Comparison of ENCODE assay signal across 24 cellular contexts in the genomic region with DNA sequence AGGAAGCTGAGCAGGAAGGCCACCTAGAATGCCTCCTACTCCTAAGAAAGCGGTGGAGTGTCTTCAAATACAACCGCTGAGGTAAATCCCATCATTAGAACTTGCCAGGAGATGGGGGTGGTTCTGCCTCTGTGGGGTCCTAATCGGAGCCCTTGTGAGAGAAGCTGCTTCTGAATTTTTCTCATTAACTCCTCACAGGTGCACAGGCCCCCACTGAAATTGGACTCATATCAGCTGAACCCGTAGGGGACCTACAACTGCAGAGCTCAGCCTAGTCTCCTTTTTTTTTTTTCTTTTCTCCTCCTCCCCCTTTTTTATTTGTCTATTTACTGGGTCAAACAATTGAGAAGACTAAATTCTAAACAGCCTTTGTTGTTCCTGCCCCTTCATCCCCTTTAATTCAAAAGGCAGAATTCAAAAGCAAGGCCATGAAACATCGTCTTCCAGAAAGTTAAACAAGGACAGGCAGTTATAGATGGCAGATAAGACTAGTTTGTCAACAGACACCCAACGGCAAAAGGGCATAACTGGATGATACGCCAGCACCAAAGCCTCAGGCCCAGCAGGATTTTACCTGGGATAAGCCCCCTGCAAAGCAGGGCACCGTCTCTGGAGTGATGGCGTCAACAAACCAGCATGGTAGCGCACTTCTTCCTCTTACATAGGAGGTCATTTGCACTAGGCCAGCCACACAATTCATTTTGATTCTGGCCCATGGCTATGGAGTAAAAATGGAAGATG.
"Had no signal": no experiment of that assay in that cellular context is flagged by ENCODE, and none has a peak within 500 bp of the region (broad histone marks: within the 10 kb centered on the region; RNA-seq: fewer than 3 reads in every experiment).

No MANE protein-coding gene starts in this region.

- H3K4me3 Mint-ChIP-seq: natural killer cell; neural progenitor cell; stimulated activated naive B cell treated with anti-CD40 and anti-IgM and Interleukin-4, amounts not matched to agents 10 μg/mL and 1 μg/mL and 100 μg/mL, for 72 hours had no signal

- H3K27me3 ChIP-seq: dorsolateral prefrontal cortex, neural progenitor cell, right atrium auricular region, sigmoid colon, stomach, transverse colon had no signal

- H3K4me2 ChIP-seq: neural progenitor cell had no signal

- H3K9ac ChIP-seq: neural progenitor cell had no signal

- H3K36me3 ChIP-seq: heart right ventricle, neural progenitor cell, right atrium auricular region, sigmoid colon, stomach, thoracic aorta, transverse colon had no signal

- FAIRE-seq: frontal cortex, islet of Langerhans had no signal

- H3K36me3 Mint-ChIP-seq: natural killer cell had no signal

- ATAC-seq: esophagus mucosa; mucosa of descending colon; natural killer cell; stimulated activated naive B cell treated with anti-CD40 and anti-IgM and Interleukin-4, amounts not matched to agents 10 μg/mL and 1 μg/mL and 100 μg/mL, for 72 hours had no signal

- H3K4me1 ChIP-seq: heart right ventricle, right atrium auricular region, sigmoid colon had no signal

- DNase-seq: cortex of kidney; dorsolateral prefrontal cortex; effector CD8-positive, alpha-beta T cell; heart right ventricle; hypothalamus; kidney glomerular epithelial cell; mucosa of descending colon; natural killer cell; occipital lobe; posterior cingulate gyrus; sigmoid colon; stimulated activated CD4-positive, alpha-beta T cell treated with anti-CD3 and anti-CD28 coated beads, Interleukin-2, amount 100 ng/mL, for 24 hours; stimulated activated CD4-positive, alpha-beta T cell treated with anti-CD3 and anti-CD28 coated beads, Interleukin-4, amount 100 ng/mL, for 4 hours; stimulated activated naive B cell treated with anti-CD40 and anti-IgM and Interleukin-4, amounts not matched to agents 10 μg/mL and 1 μg/mL and 100 μg/mL, for 72 hours; stomach; substantia nigra; transverse colon had no signal

- H3K27ac Mint-ChIP-seq: natural killer cell; neural progenitor cell; stimulated activated naive B cell treated with anti-CD40 and anti-IgM and Interleukin-4, amounts not matched to agents 10 μg/mL and 1 μg/mL and 100 μg/mL, for 72 hours had no signal

- H3K9me3 Mint-ChIP-seq: natural killer cell had no signal

- H2AFZ ChIP-seq: neural progenitor cell had no signal

- H3K27ac ChIP-seq: dorsolateral prefrontal cortex, heart right ventricle, neural progenitor cell, right atrium auricular region, sigmoid colon, skin epidermis, stomach, thoracic aorta, transverse colon had no signal

- H3K4me3 ChIP-seq: dorsolateral prefrontal cortex, heart right ventricle, mucosa of descending colon, neural progenitor cell, right atrium auricular region, sigmoid colon, skin epidermis, stomach, thoracic aorta, transverse colon had no signal
